In the genomic region with DNA sequence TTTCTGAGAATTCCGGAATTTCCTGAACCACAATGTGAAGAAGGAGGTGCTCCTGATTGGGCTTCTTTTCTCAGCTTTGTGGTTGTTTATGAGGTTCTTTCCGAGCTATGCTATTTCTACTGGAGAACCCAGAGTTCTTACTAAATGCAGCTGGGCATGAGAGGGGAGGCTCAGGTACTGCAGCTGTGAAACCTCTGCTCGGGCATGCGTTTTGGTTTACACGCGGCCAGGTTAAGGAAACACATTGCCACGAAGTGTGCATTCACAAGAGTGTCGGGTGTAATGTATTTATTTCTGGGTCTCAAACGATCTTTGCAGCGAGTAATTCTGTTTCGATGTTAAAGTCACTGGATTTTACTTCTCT, we compare ENCODE assay signal across 8 cellular contexts. TPM values are rescaled to one million over a fixed set of nuclear protein-coding genes. Genes with fewer than 3 reads are reported as not detected.
A peak's percentile ranks its signal among the peaks of the same experiment; 100 is the strongest.
DNase-seq lines count a peak whose midpoint lies in the region; ATAC-seq and TF ChIP-seq lines count a peak whose summit lies in the region.

No MANE protein-coding gene starts in this region.

- TF ChIP-seq POLR2A in testis (IDR thresholded peaks at IDR 0.05) = no peak

- peaks cover 10% of the 10 kb centered on the region; the same call in 1 of the 2 replicates for H3K27me3 ChIP-seq in HUES6 (ENCODE audit: control insufficient read depth, insufficient read depth, low read length)
- no peaks in the 10 kb centered on the region for H3K27me3 ChIP-seq in muscle layer of duodenum (ENCODE audit: low read depth, low read length)
- no peaks in the 10 kb centered on the region for H3K27me3 ChIP-seq in testis

- peak overlapping the region; percentile 94 for H3K4me3 Mint-ChIP-seq in activated B cell treated with CpG ODN at 0.5 μM for 24 hours

- POLR2A ChIA-PET in activated B cell treated with CpG ODN at 0.5 μM for 24 hours (lab: Charles Lee) = interaction anchor here (0.6 to 1.5 kb wide), 4 partner anchors 16 to 49 kb away, joined by 3 to 6 read pairs (median 4); no protein-coding TSS in a partner anchor

- H3K9me3 ChIP-seq in HUES6 (ENCODE audit: control insufficient read depth, insufficient read depth, low read depth, low read length) (no peaks in the 10 kb centered on the region), muscle layer of duodenum (ENCODE audit: control insufficient read depth in 1 of 2, low read length in 2 of 2) (no peaks in the 10 kb centered on the region), testis (no peaks in the 10 kb centered on the region)

- H3K9me3 Mint-ChIP-seq in activated B cell treated with CpG ODN at 0.5 μM for 24 hours = no peaks in the 10 kb centered on the region

- H3K4me3 ChIP-seq in HUES6 (ENCODE audit: low read depth, low read length) (peak overlapping the region; percentile 70), muscle layer of duodenum (ENCODE audit: low read depth in 1 of 2, low read length in 2 of 2) (peak overlapping the region; percentile 75 to 77), testis (peak overlapping the region; percentile 70 to 94)

- H3K27ac ChIP-seq in HUES6 (ENCODE audit: low read depth, low read length) (peak overlapping the region; percentile 60; the same call in 1 of the 2 replicates), muscle layer of duodenum (ENCODE audit: low read length) (peak overlapping the region; percentile 56), testis (peak overlapping the region in 1 of 2 donors; percentile 97)

- ATAC-seq in GM21515 (IDR thresholded peaks at IDR 0.05; ENCODE audit: unreplicated experiment) (peak; percentile 23), activated B cell treated with CpG ODN at 0.5 μM for 24 hours (ENCODE audit: low read depth) (no peak)

- H3K27ac Mint-ChIP-seq in activated B cell treated with CpG ODN at 0.5 μM for 24 hours = peak overlapping the region; percentile 89

- H3K27me3 Mint-ChIP-seq in activated B cell treated with CpG ODN at 0.5 μM for 24 hours = no peaks in the 10 kb centered on the region

- CTCF ChIA-PET in activated B cell treated with CpG ODN at 0.5 μM for 24 hours (lab: Charles Lee) = interaction anchor here (1.2 kb wide), 1 partner anchor 212 kb away, joined by 4 read pairs; no protein-coding TSS in a partner anchor

- intact Hi-C loops in activated B cell treated with CpG ODN at 0.5 μM for 24 hours (cut with micrococcal nuclease) (loop anchor here (1.0 to 2.0 kb wide), 2 partner anchors 16 to 45 kb away; no protein-coding TSS in a partner anchor), testis (cut with DNase I; ENCODE audit: low total_unique reads) (no loop called here)

- peaks cover 33% of the 10 kb centered on the region for H3K36me3 Mint-ChIP-seq in activated B cell treated with CpG ODN at 0.5 μM for 24 hours (ENCODE audit: low read depth)

- peaks cover 29% of the 10 kb centered on the region for H3K36me3 ChIP-seq in HUES6 (ENCODE audit: control insufficient read depth, insufficient read depth, low read length)
- peaks cover 0 to 13% of the 10 kb centered on the region in 2 donors for H3K36me3 ChIP-seq in muscle layer of duodenum (ENCODE audit: control insufficient read depth in 1 of 2, insufficient read depth in 2 of 2, low read length in 2 of 2)
- H3K36me3 ChIP-seq in testis (ENCODE audit: low read depth, missing control alignments) = no peaks in the 10 kb centered on the region

- H3K9ac ChIP-seq in HUES6 (ENCODE audit: low read length) = peak overlapping the region; percentile 97

- DNase-seq in GDM1 (lab: John Stamatoyannopoulos, UW) (peak; percentile 55), activated B cell treated with CpG ODN at 0.5 μM for 24 hours (no peak), testis (no peak), NCI-H128 (lab: John Stamatoyannopoulos, UW; ENCODE audit: unreplicated experiment) (no peak)
- DNase-seq in effector CD8-positive, alpha-beta T cell (lab: John Stamatoyannopoulos, UW) = peak; percentile 13

- 1 to 3% methylated on average over 11 of the region's 11 CpGs for WGBS in testis, 2 donors

- peaks cover 17% of the 10 kb centered on the region for H3K4me1 ChIP-seq in HUES6 (ENCODE audit: control insufficient read depth, insufficient read depth, low read length)
- peaks cover 3 to 10% of the 10 kb centered on the region in 2 donors for H3K4me1 ChIP-seq in muscle layer of duodenum (ENCODE audit: control insufficient read depth in 1 of 2, insufficient read depth in 2 of 2, low read length in 2 of 2)
- H3K4me1 ChIP-seq in testis = peaks cover 19% of the 10 kb centered on the region

- TF ChIP-seq CTCF in activated B cell treated with CpG ODN at 0.5 μM for 24 hours (IDR thresholded peaks at IDR 0.05) (no peak), testis (IDR thresholded peaks at IDR 0.05) (no peak)

- H3K4me1 Mint-ChIP-seq in activated B cell treated with CpG ODN at 0.5 μM for 24 hours = peaks cover 57% of the 10 kb centered on the region

RNA-seq across cellular contexts. Expression of a gene that starts 0.7 kb away (rescaled TPM):
- 23.5 and 27.0 TPM in 2 replicates for total RNA-seq in activated B cell treated with CpG ODN at 0.5 μM for 24 hours
- total RNA-seq in testis = 1 to 10 TPM; 7.4 to 7.7 TPM
- 3.3 TPM for polyA plus RNA-seq in testis (ENCODE audit: insufficient read depth, low read depth, low replicate concordance)

RNA-seq across cellular contexts. Expression of a gene that starts 51.6 kb away (rescaled TPM):
- 0.24 and 0.46 TPM in 2 replicates for total RNA-seq in activated B cell treated with CpG ODN at 0.5 μM for 24 hours
- 10 to 100 TPM; 52.1 to 81.8 TPM for total RNA-seq in testis
- 11.5 TPM for polyA plus RNA-seq in testis (ENCODE audit: insufficient read depth, low read depth, low replicate concordance)

Comparison
In these comparisons a context has a peak if more than half of its experiments do, and no peak if none do; other contexts are left out.
1. DNase-seq: peak in GDM1 (single experiment) and effector CD8-positive, alpha-beta T cell (single experiment); none in activated B cell treated with CpG ODN at 0.5 μM for 24 hours (single experiment), testis (single experiment) and NCI-H128 (single experiment).
2. RNA of a gene that starts 51.6 kb away (total RNA-seq): 52.1 to 81.8 TPM in testis; 0.24 to 0.46 TPM in activated B cell treated with CpG ODN at 0.5 μM for 24 hours; every median in the first group is over 10 times any median in the second.
3. Peak in every context shown above with its lines, with median percentiles within 50 percentile points of each other: H3K4me3 ChIP-seq.